ENCODE assay signal across 24 cellular contexts in genomic region chr3:138132239-138132638, GRCh38. TPM values are rescaled to one million over a fixed set of nuclear protein-coding genes. Genes with fewer than 3 reads are reported as not detected.
DNase-seq lines count a peak whose midpoint lies in the region; ATAC-seq and TF ChIP-seq lines count a peak whose summit lies in the region.
"Had no signal": no experiment of that assay in that cellular context is flagged by ENCODE, and none has a peak within 500 bp of the region (broad histone marks: within the 10 kb centered on the region; RNA-seq: fewer than 3 reads in every experiment).

Gene A4GNT, minus strand, starts transcription at chr3:138132390. Its CDS starts 1,134 bp downstream, at chr3:138131256.

- WGBS in body of pancreas, 2 donors: 50 to 62% methylated on average over 1 of the region's 1 CpG

- no peaks in the 10 kb centered on the region for H3K4me1 Mint-ChIP-seq in activated CD4-positive, alpha-beta T cell treated with anti-CD3 and anti-CD28 coated beads, Interleukin-2, amount 10 ng/mL, durations not matched to agents 24 days and 14 days
- H3K4me1 Mint-ChIP-seq: CD8-positive, alpha-beta memory T cell; H9 had no signal

- no peak within 1 kb of the TSS for H3K27ac Mint-ChIP-seq in activated CD4-positive, alpha-beta T cell treated with anti-CD3 and anti-CD28 coated beads, Interleukin-2, amount 10 ng/mL, durations not matched to agents 24 days and 14 days
- H3K27ac Mint-ChIP-seq: CD4-positive, alpha-beta T cell; CD8-positive, alpha-beta memory T cell; H9 had no signal

- H3K9me3 ChIP-seq in body of pancreas: no peaks in the 10 kb centered on the region
- H3K9me3 ChIP-seq: BE2C; BLaER1 treated with 17β-estradiol and CSF1 and Interleukin-3, amounts not matched to agents 10 nM and 100 nM had no signal

- no peak within 1 kb of the TSS for H3K4me3 Mint-ChIP-seq in activated CD4-positive, alpha-beta T cell treated with anti-CD3 and anti-CD28 coated beads, Interleukin-2, amount 10 ng/mL, durations not matched to agents 24 days and 14 days
- H3K4me3 Mint-ChIP-seq: CD14-positive monocyte; CD4-positive, alpha-beta T cell; H9 had no signal

- peaks cover 17% of the 10 kb centered on the region for H3K27me3 Mint-ChIP-seq in activated CD4-positive, alpha-beta T cell treated with anti-CD3 and anti-CD28 coated beads, Interleukin-2, amount 10 ng/mL, durations not matched to agents 24 days and 14 days

- no peaks in the 10 kb centered on the region for H3K36me3 ChIP-seq in body of pancreas (replicated peaks in 1 of 2; ENCODE audit: insufficient read depth in 1 of 2, low read depth in 2 of 2)
- H3K36me3 ChIP-seq: BE2C; BLaER1 treated with 17β-estradiol and CSF1 and Interleukin-3, amounts not matched to agents 10 nM and 100 nM had no signal

- peak; percentile 7 for DNase-seq in activated CD4-positive, alpha-beta T cell treated with anti-CD3 and anti-CD28 coated beads, Interleukin-2, amount 10 ng/mL, durations not matched to agents 24 days and 14 days
- no peak for DNase-seq in activated CD4-positive, alpha-beta T cell treated with anti-CD3 and anti-CD28 coated beads for 48 hours
- DNase-seq in body of pancreas: no peak
- peak; percentile 18 for DNase-seq in left kidney (ENCODE audit: low read depth, low spot score)
- DNase-seq in renal cortical epithelial cell (ENCODE audit: low read depth): peak; percentile 86
- no peak for DNase-seq in NCI-H2029 (lab: John Stamatoyannopoulos, UW)
- no peak for DNase-seq in NCI-H345 treated with DMSO at 0.1 percent for 48 hours (lab: John Stamatoyannopoulos, UW; ENCODE audit: unreplicated experiment)
- DNase-seq: AML-193; BE2C; CD4-positive, alpha-beta T cell; CD8-positive, alpha-beta memory T cell; DMS 273 treated with DMSO at 0.1 percent for 48 hours; DMS79; EL; GDM1; GM23248; H9 had no signal

- no peak within 1 kb of the TSS for H3K4me3 ChIP-seq in body of pancreas
- H3K4me3 ChIP-seq: BLaER1 treated with 17β-estradiol and CSF1 and Interleukin-3, amounts not matched to agents 10 nM and 100 nM; GM12878; GM23248 had no signal

- H3K4me1 ChIP-seq in body of pancreas: peaks cover 47% of the 10 kb centered on the region
- H3K4me1 ChIP-seq: BE2C had no signal

- H3K27me3 ChIP-seq in body of pancreas: no peaks in the 10 kb centered on the region
- H3K27me3 ChIP-seq: BE2C; BLaER1 treated with 17β-estradiol and CSF1 and Interleukin-3, amounts not matched to agents 10 nM and 100 nM had no signal

- H3K27ac ChIP-seq in body of pancreas: peak within 1 kb of the TSS in 3 of 4 donors; percentile 3 to 54 (median 36)
- H3K27ac ChIP-seq: 22Rv1; BLaER1 treated with 17β-estradiol and CSF1 and Interleukin-3, amounts not matched to agents 10 nM and 100 nM; GM23248 had no signal

- ATAC-seq in body of pancreas (peak; percentile 50), HG02759 (IDR thresholded peaks at IDR 0.05; ENCODE audit: unreplicated experiment) (no peak)
- ATAC-seq: GM12878, HCT116 had no signal

- no peaks in the 10 kb centered on the region for H3K9me3 Mint-ChIP-seq in activated CD4-positive, alpha-beta T cell treated with anti-CD3 and anti-CD28 coated beads, Interleukin-2, amount 10 ng/mL, durations not matched to agents 24 days and 14 days
- H3K9me3 Mint-ChIP-seq: CD4-positive, alpha-beta T cell; CD8-positive, alpha-beta memory T cell; H9 had no signal

- TF ChIP-seq POLR2A in body of pancreas (IDR thresholded peaks at IDR 0.05): no peak

- no peaks in the 10 kb centered on the region for H3K36me3 Mint-ChIP-seq in activated CD4-positive, alpha-beta T cell treated with anti-CD3 and anti-CD28 coated beads, Interleukin-2, amount 10 ng/mL, durations not matched to agents 24 days and 14 days (ENCODE audit: low read depth)
- H3K36me3 Mint-ChIP-seq: CD14-positive monocyte; CD8-positive, alpha-beta memory T cell had no signal

- intact Hi-C loops in activated CD4-positive, alpha-beta T cell treated with anti-CD3 and anti-CD28 coated beads, Interleukin-2, amount 10 ng/mL, durations not matched to agents 24 days and 14 days (cut with micrococcal nuclease): no loop called here
- intact Hi-C loops in body of pancreas (cut with DNase I): no loop called here

- no peak for TF ChIP-seq CTCF in body of pancreas (IDR thresholded peaks at IDR 0.05)

RNA-seq across cellular contexts. Expression of gene A4GNT, which starts in this region (rescaled TPM):
- total RNA-seq in activated CD4-positive, alpha-beta T cell treated with anti-CD3 and anti-CD28 coated beads, Interleukin-2, amount 10 ng/mL, durations not matched to agents 24 days and 14 days: not detected in 2 replicates
- total RNA-seq in body of pancreas (1 to 10 TPM; 1.8 to 4.0 TPM), renal cortical epithelial cell (not detected in 2 replicates)
- total RNA-seq: CD4-positive, alpha-beta T cell; CD8-positive, alpha-beta memory T cell; GM12878; GM23248; H4; H9 had no signal

Comparison
In these comparisons a context has a peak if more than half of its experiments do, and no peak if none do; other contexts are left out.
1. Peak in DNase-seq in activated CD4-positive, alpha-beta T cell treated with anti-CD3 and anti-CD28 coated beads, Interleukin-2, amount 10 ng/mL, durations not matched to agents 24 days and 14 days; RNA of the gene not detected or under 1 TPM.
2. Peak in DNase-seq in renal cortical epithelial cell; RNA of the gene not detected or under 1 TPM.